Comparison of ENCODE assay signal across 23 cellular contexts in genomic region chr2:3641841-3642421, GRCh38. TPM values are rescaled to one million over a fixed set of nuclear protein-coding genes. Genes with fewer than 3 reads are reported as not detected.
DNase-seq lines count a peak whose midpoint lies in the region; ATAC-seq and TF ChIP-seq lines count a peak whose summit lies in the region.
"Had no signal": no experiment of that assay in that cellular context is flagged by ENCODE, and none has a peak within 500 bp of the region (broad histone marks: within the 10 kb centered on the region; RNA-seq: fewer than 3 reads in every experiment).

No MANE protein-coding gene starts in this region.

- peak overlapping the region; percentile 42 for H2AFZ ChIP-seq in neuronal stem cell (ENCODE audit: low read length)

- H3K18ac ChIP-seq in neuronal stem cell (ENCODE audit: low read length): peak overlapping the region; percentile 31

- H3K27me3 ChIP-seq in neuronal stem cell (ENCODE audit: control insufficient read depth in 3 of 3, insufficient read depth in 3 of 3, low read depth in 1 of 3, low read length in 3 of 3): peaks cover 0 to 3% (median 0%) of the 10 kb centered on the region in 3 experiments
- H3K27me3 ChIP-seq: BLaER1, brain microvascular endothelial cell had no signal

- H2BK15ac ChIP-seq in neuronal stem cell (ENCODE audit: low read length): no peak overlapping the region

- H3K9me3 Mint-ChIP-seq in activated naive CD8-positive, alpha-beta T cell treated with anti-CD3 and anti-CD28 coated beads, Interleukin-2, amount 10 ng/mL, durations not matched to agents 7 days and 5 days: no peaks in the 10 kb centered on the region
- H3K9me3 Mint-ChIP-seq in activated naive CD8-positive, alpha-beta T cell treated with anti-CD3 and anti-CD28 coated beads, Interleukin-2, amount 50 U/mL, for 24 hours: no peaks in the 10 kb centered on the region
- no peaks in the 10 kb centered on the region for H3K9me3 Mint-ChIP-seq in endothelial cell (ENCODE audit: unreplicated experiment)
- no peaks in the 10 kb centered on the region for H3K9me3 Mint-ChIP-seq in T-helper 2 cell treated with Interferon-gamma antibody and Interleukin-4, amounts not matched to agents 5 μg/mL and 100 μg/mL, for 36 hours

- H3K9me3 ChIP-seq in neuronal stem cell (replicated peaks in 1 of 2; ENCODE audit: control insufficient read depth in 2 of 2, insufficient read depth in 1 of 2, low read depth in 1 of 2, low read length in 2 of 2): no peaks in the 10 kb centered on the region
- H3K9me3 ChIP-seq: BLaER1, Caco-2 had no signal

- TF ChIP-seq CTCF in endothelial cell (IDR thresholded peaks at IDR 0.05; ENCODE audit: unreplicated experiment): no peak

- H3K79me1 ChIP-seq in neuronal stem cell (ENCODE audit: low read depth, low read length): peaks cover 1% of the 10 kb centered on the region

- H3K4me2 ChIP-seq in neuronal stem cell (ENCODE audit: insufficient read depth, low read length, poor library complexity, severe bottlenecking): no peak overlapping the region
- H3K4me2 ChIP-seq: BLaER1 had no signal

- no peak overlapping the region for H2BK12ac ChIP-seq in neuronal stem cell (ENCODE audit: low read length)

- H4K8ac ChIP-seq in neuronal stem cell (ENCODE audit: low read depth, low read length): peak overlapping the region; percentile 52

- H3K4me3 ChIP-seq in neuronal stem cell (ENCODE audit: low read length in 2 of 2): no peak overlapping the region
- H3K4me3 ChIP-seq: BLaER1 had no signal

- no peaks in the 10 kb centered on the region for H3K4me1 ChIP-seq in neuronal stem cell (ENCODE audit: control insufficient read depth in 2 of 2, insufficient read depth in 1 of 2, low read depth in 1 of 2, low read length in 2 of 2)

- H3K14ac ChIP-seq in neuronal stem cell (ENCODE audit: low read length): no peak overlapping the region

- no peaks in the 10 kb centered on the region for H3K36me3 ChIP-seq in neuronal stem cell (replicated peaks in 1 of 2; ENCODE audit: control insufficient read depth in 2 of 2, insufficient read depth in 2 of 2, low read length in 2 of 2)
- H3K36me3 ChIP-seq: BLaER1, brain microvascular endothelial cell had no signal

- H3K4ac ChIP-seq in neuronal stem cell (ENCODE audit: low read length): no peak overlapping the region

- H3K27ac Mint-ChIP-seq in activated naive CD8-positive, alpha-beta T cell treated with anti-CD3 and anti-CD28 coated beads, Interleukin-2, amount 10 ng/mL, durations not matched to agents 7 days and 5 days: no peak overlapping the region
- H3K27ac Mint-ChIP-seq in activated naive CD8-positive, alpha-beta T cell treated with anti-CD3 and anti-CD28 coated beads, Interleukin-2, amount 50 U/mL, for 24 hours: no peak overlapping the region
- no peak overlapping the region for H3K27ac Mint-ChIP-seq in endothelial cell (ENCODE audit: unreplicated experiment)
- H3K27ac Mint-ChIP-seq in T-helper 2 cell treated with Interferon-gamma antibody and Interleukin-4, amounts not matched to agents 5 μg/mL and 100 μg/mL, for 36 hours: no peak overlapping the region

- H2BK5ac ChIP-seq in neuronal stem cell (ENCODE audit: low read length): no peak overlapping the region

- no peak overlapping the region for H3K27ac ChIP-seq in neuronal stem cell (replicated peaks; ENCODE audit: low read length)
- no peak overlapping the region for H3K27ac ChIP-seq in caudate nucleus (ENCODE audit: low read depth, low read length)
- H3K27ac ChIP-seq: BLaER1, brain microvascular endothelial cell, RWPE1 had no signal

- no CpG with 5 or more reads among the region's 26 CpGs for WGBS in neuronal stem cell (ENCODE audit: extremely low coverage in 2 of 2, insufficient read length in 2 of 2, insufficient replicate concordance in 1 of 2), 2 donors

- no peak overlapping the region for H3K9ac ChIP-seq in neuronal stem cell (ENCODE audit: low read depth, low read length, poor library complexity)
- H3K9ac ChIP-seq: BLaER1 had no signal

- ATAC-seq in activated naive CD8-positive, alpha-beta T cell treated with anti-CD3 and anti-CD28 coated beads, Interleukin-2, amount 10 ng/mL, durations not matched to agents 7 days and 5 days (ENCODE audit: low read depth): no peak
- no peak for ATAC-seq in activated naive CD8-positive, alpha-beta T cell treated with anti-CD3 and anti-CD28 coated beads, Interleukin-2, amount 50 U/mL, for 24 hours

- H2BK120ac ChIP-seq in neuronal stem cell (ENCODE audit: low read depth, low read length): no peak overlapping the region

- H3K4me1 Mint-ChIP-seq in activated naive CD8-positive, alpha-beta T cell treated with anti-CD3 and anti-CD28 coated beads, Interleukin-2, amount 10 ng/mL, durations not matched to agents 7 days and 5 days: peaks cover 2% of the 10 kb centered on the region
- peaks cover 4% of the 10 kb centered on the region for H3K4me1 Mint-ChIP-seq in activated naive CD8-positive, alpha-beta T cell treated with anti-CD3 and anti-CD28 coated beads, Interleukin-2, amount 50 U/mL, for 24 hours
- peaks cover 4% of the 10 kb centered on the region for H3K4me1 Mint-ChIP-seq in endothelial cell (ENCODE audit: unreplicated experiment)
- no peaks in the 10 kb centered on the region for H3K4me1 Mint-ChIP-seq in T-helper 2 cell treated with Interferon-gamma antibody and Interleukin-4, amounts not matched to agents 5 μg/mL and 100 μg/mL, for 36 hours (ENCODE audit: low read depth)

- peak overlapping the region; percentile 12 for H3K23ac ChIP-seq in neuronal stem cell (ENCODE audit: low read depth, low read length, poor library complexity)

- DNase-seq in activated naive CD8-positive, alpha-beta T cell treated with anti-CD3 and anti-CD28 coated beads, Interleukin-2, amount 10 ng/mL, durations not matched to agents 7 days and 5 days: peak; percentile 17
- no peak for DNase-seq in activated naive CD8-positive, alpha-beta T cell treated with anti-CD3 and anti-CD28 coated beads, Interleukin-2, amount 50 U/mL, for 24 hours
- DNase-seq in endothelial cell (ENCODE audit: low spot score) (no peak), neuronal stem cell (ENCODE audit: low spot score) (no peak), NCI-H2227 (lab: John Stamatoyannopoulos, UW; ENCODE audit: unreplicated experiment) (no peak), caudate nucleus (lab: John Stamatoyannopoulos, UW) (no peak)
- DNase-seq in stimulated activated CD4-positive, alpha-beta T cell treated with anti-CD3 and anti-CD28 coated beads, Interleukin-4, amount 100 ng/mL, for 1 hour: no peak
- DNase-seq in T-helper 2 cell treated with Interferon-gamma antibody and Interleukin-4, amounts not matched to agents 5 μg/mL and 100 μg/mL, for 36 hours (ENCODE audit: low spot score): no peak
- DNase-seq: brain microvascular endothelial cell; cortex of kidney; IMR-90; NCI-H1436; NCI-H524 treated with DMSO at 0.1 percent for 48 hours; stimulated activated CD4-positive, alpha-beta T cell treated with anti-CD3 and anti-CD28 coated beads, Interleukin-2, amount 100 ng/mL, for 24 hours; stimulated activated naive CD4-positive, alpha-beta T cell treated with Interleukin-2 at 50 U/mL for 16 hours had no signal

- no peaks in the 10 kb centered on the region for H3K27me3 Mint-ChIP-seq in activated naive CD8-positive, alpha-beta T cell treated with anti-CD3 and anti-CD28 coated beads, Interleukin-2, amount 10 ng/mL, durations not matched to agents 7 days and 5 days
- H3K27me3 Mint-ChIP-seq in activated naive CD8-positive, alpha-beta T cell treated with anti-CD3 and anti-CD28 coated beads, Interleukin-2, amount 50 U/mL, for 24 hours: no peaks in the 10 kb centered on the region
- peaks cover 11% of the 10 kb centered on the region for H3K27me3 Mint-ChIP-seq in endothelial cell (ENCODE audit: unreplicated experiment)
- H3K27me3 Mint-ChIP-seq in T-helper 2 cell treated with Interferon-gamma antibody and Interleukin-4, amounts not matched to agents 5 μg/mL and 100 μg/mL, for 36 hours (ENCODE audit: low read depth): no peaks in the 10 kb centered on the region

- POLR2A ChIA-PET in activated naive CD8-positive, alpha-beta T cell treated with anti-CD3 and anti-CD28 coated beads, Interleukin-2, amount 10 ng/mL, durations not matched to agents 7 days and 5 days (lab: Charles Lee): no interaction called here

- H3K4me3 Mint-ChIP-seq in activated naive CD8-positive, alpha-beta T cell treated with anti-CD3 and anti-CD28 coated beads, Interleukin-2, amount 10 ng/mL, durations not matched to agents 7 days and 5 days: no peak overlapping the region
- no peak overlapping the region for H3K4me3 Mint-ChIP-seq in activated naive CD8-positive, alpha-beta T cell treated with anti-CD3 and anti-CD28 coated beads, Interleukin-2, amount 50 U/mL, for 24 hours
- H3K4me3 Mint-ChIP-seq in endothelial cell (ENCODE audit: unreplicated experiment): peak overlapping the region; percentile 40
- H3K4me3 Mint-ChIP-seq in T-helper 2 cell treated with Interferon-gamma antibody and Interleukin-4, amounts not matched to agents 5 μg/mL and 100 μg/mL, for 36 hours: no peak overlapping the region

- no peaks in the 10 kb centered on the region for H3K36me3 Mint-ChIP-seq in activated naive CD8-positive, alpha-beta T cell treated with anti-CD3 and anti-CD28 coated beads, Interleukin-2, amount 10 ng/mL, durations not matched to agents 7 days and 5 days
- no peaks in the 10 kb centered on the region for H3K36me3 Mint-ChIP-seq in activated naive CD8-positive, alpha-beta T cell treated with anti-CD3 and anti-CD28 coated beads, Interleukin-2, amount 50 U/mL, for 24 hours (ENCODE audit: low read depth)
- H3K36me3 Mint-ChIP-seq in endothelial cell (ENCODE audit: low read depth, unreplicated experiment): no peaks in the 10 kb centered on the region
- no peaks in the 10 kb centered on the region for H3K36me3 Mint-ChIP-seq in T-helper 2 cell treated with Interferon-gamma antibody and Interleukin-4, amounts not matched to agents 5 μg/mL and 100 μg/mL, for 36 hours (ENCODE audit: low read depth)

- H2AK5ac ChIP-seq in neuronal stem cell (ENCODE audit: low read depth, low read length): no peak overlapping the region

- H4K91ac ChIP-seq in neuronal stem cell (ENCODE audit: low read depth, low read length, poor library complexity): no peak overlapping the region

RNA-seq across cellular contexts. Expression of gene ALLC, which starts 16.1 kb away (rescaled TPM):
- not detected for total RNA-seq in activated naive CD8-positive, alpha-beta T cell treated with anti-CD3 and anti-CD28 coated beads, Interleukin-2, amount 10 ng/mL, durations not matched to agents 7 days and 5 days
- 0.26 TPM for total RNA-seq in endothelial cell (ENCODE audit: unreplicated experiment)
- polyA plus RNA-seq in neuronal stem cell (2013, experiment 1 of 2): not detected
- 0.08 TPM for polyA plus RNA-seq in neuronal stem cell (2013, experiment 2 of 2)
- total RNA-seq: A673, Caco-2, IMR-90, lung microvascular endothelial cell, M059J, myocyte, skeletal muscle tissue had no signal
- polyA plus RNA-seq: IMR-90 had no signal

RNA-seq across cellular contexts. Expression of gene COLEC11, which starts 47.0 kb away (rescaled TPM):
- total RNA-seq in activated naive CD8-positive, alpha-beta T cell treated with anti-CD3 and anti-CD28 coated beads, Interleukin-2, amount 10 ng/mL, durations not matched to agents 7 days and 5 days: under 1 TPM; 0.39 to 0.77 TPM
- 2.3 TPM for total RNA-seq in endothelial cell (ENCODE audit: unreplicated experiment)
- polyA plus RNA-seq in neuronal stem cell (2013, experiment 1 of 2): 0.82 TPM
- polyA plus RNA-seq in neuronal stem cell (2013, experiment 2 of 2): 0.97 TPM
- total RNA-seq: Caco-2, myocyte, skeletal muscle tissue had no signal
